21 cellular contexts compared by ENCODE assay signal in the genomic region with DNA sequence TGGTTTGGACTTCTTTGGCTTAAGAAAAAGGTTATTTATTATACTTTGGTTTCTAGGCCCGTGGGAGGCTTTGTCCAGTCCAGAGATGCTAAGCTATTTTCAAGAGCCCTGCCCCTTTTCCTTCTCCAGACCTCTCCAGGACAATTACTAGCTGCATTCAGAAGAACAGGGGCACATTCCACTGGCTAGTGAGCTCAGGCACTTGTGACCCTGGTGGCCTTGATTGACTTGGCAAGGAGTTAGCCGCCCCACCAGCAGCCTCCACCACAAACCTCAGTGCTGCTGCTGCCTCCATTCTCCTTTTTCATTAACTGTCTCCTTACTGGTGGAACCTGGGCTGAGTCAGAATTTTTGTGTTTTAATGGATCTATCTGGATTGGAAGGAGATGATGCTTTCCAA.
"Had no signal": no experiment of that assay in that cellular context is flagged by ENCODE, and none has a peak within 500 bp of the region (broad histone marks: within the 10 kb centered on the region; RNA-seq: fewer than 3 reads in every experiment).

No MANE protein-coding gene starts in this region.

- H3K27me3 ChIP-seq: colonic mucosa, heart left ventricle, ovary, right atrium auricular region, sigmoid colon, stomach, transverse colon had no signal

- H3K36me3 ChIP-seq: colonic mucosa, heart left ventricle, left ventricle myocardium inferior, lower lobe of right lung, ovary, right atrium auricular region, sigmoid colon, stomach, thoracic aorta, transverse colon had no signal

- H3K9me3 ChIP-seq: colonic mucosa, heart left ventricle, left ventricle myocardium inferior, lower lobe of right lung, ovary, right atrium auricular region, sigmoid colon, stomach, thoracic aorta, transverse colon had no signal

- H3K4me1 Mint-ChIP-seq: memory B cell; naive B cell; stimulated activated naive B cell treated with anti-CD40 and anti-IgM and Interleukin-4, amounts not matched to agents 10 μg/mL and 1 μg/mL and 100 μg/mL, for 72 hours had no signal

- H3K4me3 ChIP-seq: colonic mucosa, heart left ventricle, left ventricle myocardium inferior, lower lobe of right lung, ovary, right atrium auricular region, sigmoid colon, skin epidermis, stomach, thoracic aorta, transverse colon had no signal

- H3K27me3 Mint-ChIP-seq: memory B cell; stimulated activated naive B cell treated with anti-CD40 and anti-IgM and Interleukin-4, amounts not matched to agents 10 μg/mL and 1 μg/mL and 100 μg/mL, for 72 hours had no signal

- DNase-seq: colonic mucosa; effector CD4-positive, alpha-beta T cell; foreskin melanocyte; heart left ventricle; hippocampal formation; left ventricle myocardium inferior; lower lobe of right lung; naive B cell; nucleus accumbens; ovary; sigmoid colon; stimulated activated CD4-positive, alpha-beta T cell treated with anti-CD3 and anti-CD28 coated beads, Interleukin-2, amount 100 ng/mL, for 24 hours; stimulated activated CD4-positive, alpha-beta T cell treated with anti-CD3 and anti-CD28 coated beads, Interleukin-4, amount 100 ng/mL, for 4 hours; stimulated activated naive B cell treated with anti-CD40 and anti-IgM and Interleukin-4, amounts not matched to agents 10 μg/mL and 1 μg/mL and 100 μg/mL, for 72 hours; stomach; substantia nigra; transverse colon had no signal

- H3K27ac Mint-ChIP-seq: memory B cell; naive B cell; stimulated activated naive B cell treated with anti-CD40 and anti-IgM and Interleukin-4, amounts not matched to agents 10 μg/mL and 1 μg/mL and 100 μg/mL, for 72 hours had no signal

- H3K4me3 Mint-ChIP-seq: memory B cell; naive B cell; stimulated activated naive B cell treated with anti-CD40 and anti-IgM and Interleukin-4, amounts not matched to agents 10 μg/mL and 1 μg/mL and 100 μg/mL, for 72 hours had no signal

- H3K36me3 Mint-ChIP-seq: memory B cell; naive B cell; stimulated activated naive B cell treated with anti-CD40 and anti-IgM and Interleukin-4, amounts not matched to agents 10 μg/mL and 1 μg/mL and 100 μg/mL, for 72 hours had no signal

- H3K27ac ChIP-seq: colonic mucosa, heart left ventricle, left ventricle myocardium inferior, lower lobe of right lung, ovary, right atrium auricular region, sigmoid colon, skin epidermis, stomach, thoracic aorta, transverse colon had no signal

- H3K4me1 ChIP-seq: colonic mucosa, heart left ventricle, left ventricle myocardium inferior, lower lobe of right lung, right atrium auricular region, sigmoid colon, stomach, transverse colon had no signal
